Comparison of ENCODE assay signal across 8 cellular contexts in genomic region chr3:149752051-149752787, GRCh38. TPM values are rescaled to one million over a fixed set of nuclear protein-coding genes. Genes with fewer than 3 reads are reported as not detected.
DNase-seq lines count a peak whose midpoint lies in the region; ATAC-seq lines count a peak whose summit lies in the region.

TSS of gene COMMD2 (minus strand) at chr3:149752489. CDS start at chr3:149752444, 45 bp downstream.

- H3K27ac ChIP-seq in CD8-positive, alpha-beta memory T cell (ENCODE audit: low read depth, low read length), result peak within 1 kb of the TSS; percentile 71
- H3K27ac ChIP-seq in effector memory CD4-positive, alpha-beta T cell (ENCODE audit: insufficient read depth, low read length, poor library complexity, severe bottlenecking), result peak within 1 kb of the TSS; percentile 65

- H3K27ac Mint-ChIP-seq in CD8-positive, alpha-beta memory T cell, result peak within 1 kb of the TSS; percentile 93 to 99 (median 95)
- H3K27ac Mint-ChIP-seq in memory B cell, result peak within 1 kb of the TSS; percentile 96

- H3K27me3 Mint-ChIP-seq in CD8-positive, alpha-beta memory T cell, result no peaks in the 10 kb centered on the region
- peaks cover 2% of the 10 kb centered on the region for H3K27me3 Mint-ChIP-seq in memory B cell

- no peaks in the 10 kb centered on the region for H3K27me3 ChIP-seq in CD8-positive, alpha-beta memory T cell (ENCODE audit: insufficient read depth, low read length, poor library complexity, severe bottlenecking)
- no peaks in the 10 kb centered on the region for H3K27me3 ChIP-seq in effector memory CD4-positive, alpha-beta T cell (replicated peaks; ENCODE audit: control insufficient read depth, insufficient read depth, low read length, poor library complexity, severe bottlenecking)

- H3K36me3 Mint-ChIP-seq in CD8-positive, alpha-beta memory T cell, result peaks cover 1 to 37% (median 14%) of the 10 kb centered on the region in 3 donors
- H3K36me3 Mint-ChIP-seq in memory B cell, result peaks cover 17% of the 10 kb centered on the region

- peaks cover 21% of the 10 kb centered on the region for H3K4me1 ChIP-seq in CD8-positive, alpha-beta memory T cell (ENCODE audit: insufficient read depth, low read length)
- peaks cover 5% of the 10 kb centered on the region for H3K4me1 ChIP-seq in effector memory CD4-positive, alpha-beta T cell (ENCODE audit: control insufficient read depth, insufficient read depth, low read length, poor library complexity, severe bottlenecking)

- ATAC-seq in GM19452 (IDR thresholded peaks at IDR 0.05; ENCODE audit: unreplicated experiment) (peak; percentile 100), memory B cell (ENCODE audit: low read depth) (peak; percentile 93)

- peak; percentile 56 to 75 (median 65) for DNase-seq in CD8-positive, alpha-beta memory T cell
- DNase-seq in HK-2 (ENCODE audit: unreplicated experiment) (peak; percentile 87), NCI-H82 treated with DMSO at 0.1 percent for 48 hours (lab: John Stamatoyannopoulos, UW; ENCODE audit: unreplicated experiment) (peak; percentile 69), memory B cell (ENCODE audit: low spot score in 2 of 2) (peak; percentile 58 to 64)
- peak; percentile 88 for DNase-seq in activated CD8-positive, alpha-beta memory T cell treated with anti-CD3 and anti-CD28 coated beads for 24 hours
- DNase-seq in effector memory CD4-positive, alpha-beta T cell, result peak; percentile 39 to 58 (median 52)
- DNase-seq in stimulated activated CD8-positive, alpha-beta memory T cell treated with anti-CD3 and anti-CD28 coated beads, Interleukin-12 subunit alpha, Interleukin-12 subunit beta, amount 100 ng/mL, for 24 hours (ENCODE audit: extremely low read depth), result peak; percentile 58

- H3K36me3 ChIP-seq in CD8-positive, alpha-beta memory T cell (ENCODE audit: insufficient read depth, low read length), result no peaks in the 10 kb centered on the region
- no peaks in the 10 kb centered on the region for H3K36me3 ChIP-seq in effector memory CD4-positive, alpha-beta T cell (ENCODE audit: control insufficient read depth, insufficient read depth, low read length)

- H3K9me3 ChIP-seq in CD8-positive, alpha-beta memory T cell (ENCODE audit: low read length), result no peaks in the 10 kb centered on the region
- no peaks in the 10 kb centered on the region for H3K9me3 ChIP-seq in effector memory CD4-positive, alpha-beta T cell (ENCODE audit: control insufficient read depth, low read length)

- CTCF ChIA-PET in CD8-positive, alpha-beta memory T cell (lab: Charles Lee), result interaction anchor here (0.7 to 2.5 kb wide), 12 partner anchors 9 to 240 kb away, joined by 3 to 13 read pairs (median 5); partner anchors contain the start of gene RNF13

- peak within 1 kb of the TSS; percentile 75 for H3K4me3 ChIP-seq in CD8-positive, alpha-beta memory T cell (ENCODE audit: low read length)
- peak within 1 kb of the TSS; percentile 87 for H3K4me3 ChIP-seq in effector memory CD4-positive, alpha-beta T cell (ENCODE audit: insufficient read depth, low read depth, low read length, poor library complexity, severe bottlenecking)

- H3K9me3 Mint-ChIP-seq in CD8-positive, alpha-beta memory T cell, result no peaks in the 10 kb centered on the region
- no peaks in the 10 kb centered on the region for H3K9me3 Mint-ChIP-seq in memory B cell

- H3K4me1 Mint-ChIP-seq in CD8-positive, alpha-beta memory T cell, result peaks cover 33 to 57% (median 46%) of the 10 kb centered on the region in 3 donors
- peaks cover 5% of the 10 kb centered on the region for H3K4me1 Mint-ChIP-seq in memory B cell

- POLR2A ChIA-PET in CD8-positive, alpha-beta memory T cell (lab: Charles Lee), result interaction anchor here (2.2 kb wide), 1 partner anchor 61 kb away, joined by 14 read pairs; the partner anchor contains the start of gene RNF13

- H3K4me3 Mint-ChIP-seq in CD8-positive, alpha-beta memory T cell, result peak within 1 kb of the TSS; percentile 92 to 100 (median 95)
- peak within 1 kb of the TSS; percentile 97 for H3K4me3 Mint-ChIP-seq in memory B cell

RNA-seq across cellular contexts. Expression of gene COMMD2, which starts in this region (rescaled TPM):
- total RNA-seq in CD8-positive, alpha-beta memory T cell, result 10 to 100 TPM; 42.4 to 48.4 TPM
- 68.4 TPM for polyA plus RNA-seq in CD8-positive, alpha-beta memory T cell

Comparison
In these comparisons a context has a peak if more than half of its experiments do, and no peak if none do; other contexts are left out.
1. Peak in every context shown above with its lines: DNase-seq, ATAC-seq, H3K4me3 ChIP-seq and H3K27ac ChIP-seq.